Comparison of ENCODE assay signal across 1 cellular context in the genomic region with DNA sequence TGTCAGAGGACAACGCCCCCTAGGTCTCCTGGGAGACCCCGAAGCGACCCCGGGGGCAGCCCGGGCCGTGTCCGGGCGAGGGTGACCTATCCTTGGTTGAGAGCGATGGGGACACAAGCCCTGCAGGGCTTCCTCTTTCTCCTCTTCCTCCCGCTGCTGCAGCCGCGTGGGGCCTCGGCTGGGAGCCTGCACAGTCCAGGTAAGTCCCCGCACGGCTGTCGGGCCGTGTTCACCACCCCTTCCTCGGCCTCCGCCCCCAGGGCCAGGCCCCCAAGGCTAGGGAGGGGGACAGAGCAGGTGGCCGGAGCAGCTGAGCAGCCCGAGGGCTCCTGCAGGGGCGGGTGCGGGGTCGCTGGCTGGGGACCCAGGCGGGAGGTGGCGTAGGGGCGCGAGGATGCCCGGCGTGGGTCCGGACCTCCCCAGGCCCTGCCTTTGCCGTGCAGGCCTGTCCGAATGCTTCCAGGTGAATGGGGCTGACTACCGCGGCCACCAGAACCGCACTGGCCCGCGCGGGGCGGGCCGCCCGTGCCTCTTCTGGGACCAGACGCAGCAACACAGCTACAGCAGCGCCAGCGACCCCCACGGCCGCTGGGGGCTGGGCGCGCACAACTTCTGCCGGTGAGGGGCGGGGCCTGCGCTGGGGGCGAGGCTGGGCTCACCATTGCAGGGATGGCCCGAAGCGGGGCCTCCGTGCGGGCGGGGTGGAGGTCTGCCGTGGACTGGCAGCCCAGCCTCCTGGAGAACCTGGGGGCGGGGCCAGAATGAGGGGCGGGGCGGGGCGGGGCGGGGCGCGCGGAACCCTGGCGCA.
A peak's percentile ranks its signal among the peaks of the same experiment; 100 is the strongest.
TF ChIP-seq lines count a peak whose summit lies in the region.

No MANE protein-coding gene starts in this region.

TF ChIP-seq in K562, 482 proteins besides CTCF, POLR2A, EP300 and RAD21 (continued from another document and continues in another):
- TF ChIP-seq NONO (IDR thresholded peaks at IDR 0.05; ENCODE audit: low read depth in 2 of 2, low read length in 1 of 2) (no peak), ZNF699 (CRISPR knock-in tag; IDR thresholded peaks at IDR 0.05; ENCODE audit: insufficient replicate concordance) (no peak), NCOA4 (IDR thresholded peaks at IDR 0.05; ENCODE audit: partially characterized antibody) (no peak), SRSF7 (optimal IDR thresholded peaks at IDR 0.05; ENCODE audit: low read depth, low read length) (no peak), JUN (IDR thresholded peaks at IDR 0.05; ENCODE audit: borderline replicate concordance, low read depth, low read length) (no peak), JUN (CRISPR knock-in tag; IDR thresholded peaks at IDR 0.05; ENCODE audit: borderline replicate concordance) (no peak), SREBF1 (IDR thresholded peaks at IDR 0.05; ENCODE audit: borderline replicate concordance, low read depth, low read length) (no peak), NFIX (CRISPR knock-in tag; IDR thresholded peaks at IDR 0.05; ENCODE audit: low read depth) (no peak), SIN3A (IDR thresholded peaks at IDR 0.05; ENCODE audit: borderline replicate concordance in 2 of 2, control insufficient read depth in 1 of 2, low read depth in 2 of 2, low read length in 2 of 2) (no peak; a peak in 1 of 4 replicates), KDM5B (IDR thresholded peaks at IDR 0.05; ENCODE audit: insufficient replicate concordance, low read depth, low read length) (peak; percentile 43), ZNF239 (CRISPR knock-in tag; IDR thresholded peaks at IDR 0.05) (no peak), KLF6 (CRISPR knock-in tag; IDR thresholded peaks at IDR 0.05; ENCODE audit: borderline replicate concordance) (no peak), RBM14 (IDR thresholded peaks at IDR 0.05; ENCODE audit: borderline replicate concordance, insufficient read depth, low read depth, low read length) (no peak), ZKSCAN3 (CRISPR knock-in tag; IDR thresholded peaks at IDR 0.05) (no peak), ELF2 (CRISPR knock-in tag; IDR thresholded peaks at IDR 0.05) (no peak), IFI16 (CRISPR knock-in tag; IDR thresholded peaks at IDR 0.05) (no peak), ZNF79 (CRISPR knock-in tag; IDR thresholded peaks at IDR 0.05; ENCODE audit: low read depth) (no peak), ZNF41 (CRISPR knock-in tag; conservative IDR thresholded peaks at IDR 0.05) (no peak), BRCA1 (IDR thresholded peaks at IDR 0.05) (no peak), BRCA1 (CRISPR knock-in tag; IDR thresholded peaks at IDR 0.05) (0 out of 2 replicates have a peak, but pooled peaks have one; percentile 57), ZEB2 (IDR thresholded peaks at IDR 0.05) (no peak), ZFP30 (CRISPR knock-in tag; IDR thresholded peaks at IDR 0.05; ENCODE audit: borderline replicate concordance) (no peak), BHLHE40 (IDR thresholded peaks at IDR 0.05; ENCODE audit: low read length) (no peak; the same call in 1 of the 2 replicates), ZNF23 (CRISPR knock-in tag; IDR thresholded peaks at IDR 0.05) (no peak), ZNF707 (CRISPR knock-in tag; conservative IDR thresholded peaks at IDR 0.05) (no peak), TGIF2 (CRISPR knock-in tag; IDR thresholded peaks at IDR 0.05) (no peak), CBFA2T3 (IDR thresholded peaks at IDR 0.05) (no peak), OTX1 (CRISPR knock-in tag; IDR thresholded peaks at IDR 0.05) (no peak)
- TF ChIP-seq, protein P1, sequence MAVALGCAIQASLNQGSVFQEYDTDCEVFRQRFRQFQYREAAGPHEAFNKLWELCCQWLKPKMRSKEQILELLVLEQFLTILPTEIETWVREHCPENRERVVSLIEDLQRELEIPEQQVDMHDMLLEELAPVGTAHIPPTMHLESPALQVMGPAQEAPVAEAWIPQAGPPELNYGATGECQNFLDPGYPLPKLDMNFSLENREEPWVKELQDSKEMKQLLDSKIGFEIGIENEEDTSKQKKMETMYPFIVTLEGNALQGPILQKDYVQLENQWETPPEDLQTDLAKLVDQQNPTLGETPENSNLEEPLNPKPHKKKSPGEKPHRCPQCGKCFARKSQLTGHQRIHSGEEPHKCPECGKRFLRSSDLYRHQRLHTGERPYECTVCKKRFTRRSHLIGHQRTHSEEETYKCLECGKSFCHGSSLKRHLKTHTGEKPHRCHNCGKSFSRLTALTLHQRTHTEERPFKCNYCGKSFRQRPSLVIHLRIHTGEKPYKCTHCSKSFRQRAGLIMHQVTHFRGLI (CRISPR knock-in tag; IDR thresholded peaks at IDR 0.05), result no peak
- TF ChIP-seq, protein P2, sequence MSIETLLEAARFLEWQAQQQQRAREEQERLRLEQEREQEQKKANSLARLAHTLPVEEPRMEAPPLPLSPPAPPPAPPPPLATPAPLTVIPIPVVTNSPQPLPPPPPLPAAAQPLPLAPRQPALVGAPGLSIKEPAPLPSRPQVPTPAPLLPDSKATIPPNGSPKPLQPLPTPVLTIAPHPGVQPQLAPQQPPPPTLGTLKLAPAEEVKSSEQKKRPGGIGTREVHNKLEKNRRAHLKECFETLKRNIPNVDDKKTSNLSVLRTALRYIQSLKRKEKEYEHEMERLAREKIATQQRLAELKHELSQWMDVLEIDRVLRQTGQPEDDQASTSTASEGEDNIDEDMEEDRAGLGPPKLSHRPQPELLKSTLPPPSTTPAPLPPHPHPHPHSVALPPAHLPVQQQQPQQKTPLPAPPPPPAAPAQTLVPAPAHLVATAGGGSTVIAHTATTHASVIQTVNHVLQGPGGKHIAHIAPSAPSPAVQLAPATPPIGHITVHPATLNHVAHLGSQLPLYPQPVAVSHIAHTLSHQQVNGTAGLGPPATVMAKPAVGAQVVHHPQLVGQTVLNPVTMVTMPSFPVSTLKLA (conservative IDR thresholded peaks at IDR 0.05), result peak in 1 of 2 experiments; percentile 47; a peak in 1 of 4 replicates
- TF ChIP-seq, protein P3, sequence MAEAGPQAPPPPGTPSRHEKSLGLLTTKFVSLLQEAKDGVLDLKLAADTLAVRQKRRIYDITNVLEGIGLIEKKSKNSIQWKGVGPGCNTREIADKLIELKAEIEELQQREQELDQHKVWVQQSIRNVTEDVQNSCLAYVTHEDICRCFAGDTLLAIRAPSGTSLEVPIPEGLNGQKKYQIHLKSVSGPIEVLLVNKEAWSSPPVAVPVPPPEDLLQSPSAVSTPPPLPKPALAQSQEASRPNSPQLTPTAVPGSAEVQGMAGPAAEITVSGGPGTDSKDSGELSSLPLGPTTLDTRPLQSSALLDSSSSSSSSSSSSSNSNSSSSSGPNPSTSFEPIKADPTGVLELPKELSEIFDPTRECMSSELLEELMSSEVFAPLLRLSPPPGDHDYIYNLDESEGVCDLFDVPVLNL (CRISPR knock-in tag; IDR thresholded peaks at IDR 0.05; ENCODE audit: low read depth), result no peak
- TF ChIP-seq, protein P4, sequence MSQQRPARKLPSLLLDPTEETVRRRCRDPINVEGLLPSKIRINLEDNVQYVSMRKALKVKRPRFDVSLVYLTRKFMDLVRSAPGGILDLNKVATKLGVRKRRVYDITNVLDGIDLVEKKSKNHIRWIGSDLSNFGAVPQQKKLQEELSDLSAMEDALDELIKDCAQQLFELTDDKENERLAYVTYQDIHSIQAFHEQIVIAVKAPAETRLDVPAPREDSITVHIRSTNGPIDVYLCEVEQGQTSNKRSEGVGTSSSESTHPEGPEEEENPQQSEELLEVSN (IDR thresholded peaks at IDR 0.05; ENCODE audit: borderline replicate concordance in 1 of 2, extremely low read depth in 1 of 2, insufficient read depth in 1 of 2, insufficient read length in 1 of 2, low read depth in 1 of 2, low read length in 1 of 2, poor library complexity in 1 of 2, severe bottlenecking in 1 of 2), result no peak
- TF ChIP-seq, protein P5, sequence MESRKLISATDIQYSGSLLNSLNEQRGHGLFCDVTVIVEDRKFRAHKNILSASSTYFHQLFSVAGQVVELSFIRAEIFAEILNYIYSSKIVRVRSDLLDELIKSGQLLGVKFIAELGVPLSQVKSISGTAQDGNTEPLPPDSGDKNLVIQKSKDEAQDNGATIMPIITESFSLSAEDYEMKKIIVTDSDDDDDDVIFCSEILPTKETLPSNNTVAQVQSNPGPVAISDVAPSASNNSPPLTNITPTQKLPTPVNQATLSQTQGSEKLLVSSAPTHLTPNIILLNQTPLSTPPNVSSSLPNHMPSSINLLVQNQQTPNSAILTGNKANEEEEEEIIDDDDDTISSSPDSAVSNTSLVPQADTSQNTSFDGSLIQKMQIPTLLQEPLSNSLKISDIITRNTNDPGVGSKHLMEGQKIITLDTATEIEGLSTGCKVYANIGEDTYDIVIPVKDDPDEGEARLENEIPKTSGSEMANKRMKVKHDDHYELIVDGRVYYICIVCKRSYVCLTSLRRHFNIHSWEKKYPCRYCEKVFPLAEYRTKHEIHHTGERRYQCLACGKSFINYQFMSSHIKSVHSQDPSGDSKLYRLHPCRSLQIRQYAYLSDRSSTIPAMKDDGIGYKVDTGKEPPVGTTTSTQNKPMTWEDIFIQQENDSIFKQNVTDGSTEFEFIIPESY (CRISPR knock-in tag; IDR thresholded peaks at IDR 0.05), result no peak
- TF ChIP-seq, protein P6, sequence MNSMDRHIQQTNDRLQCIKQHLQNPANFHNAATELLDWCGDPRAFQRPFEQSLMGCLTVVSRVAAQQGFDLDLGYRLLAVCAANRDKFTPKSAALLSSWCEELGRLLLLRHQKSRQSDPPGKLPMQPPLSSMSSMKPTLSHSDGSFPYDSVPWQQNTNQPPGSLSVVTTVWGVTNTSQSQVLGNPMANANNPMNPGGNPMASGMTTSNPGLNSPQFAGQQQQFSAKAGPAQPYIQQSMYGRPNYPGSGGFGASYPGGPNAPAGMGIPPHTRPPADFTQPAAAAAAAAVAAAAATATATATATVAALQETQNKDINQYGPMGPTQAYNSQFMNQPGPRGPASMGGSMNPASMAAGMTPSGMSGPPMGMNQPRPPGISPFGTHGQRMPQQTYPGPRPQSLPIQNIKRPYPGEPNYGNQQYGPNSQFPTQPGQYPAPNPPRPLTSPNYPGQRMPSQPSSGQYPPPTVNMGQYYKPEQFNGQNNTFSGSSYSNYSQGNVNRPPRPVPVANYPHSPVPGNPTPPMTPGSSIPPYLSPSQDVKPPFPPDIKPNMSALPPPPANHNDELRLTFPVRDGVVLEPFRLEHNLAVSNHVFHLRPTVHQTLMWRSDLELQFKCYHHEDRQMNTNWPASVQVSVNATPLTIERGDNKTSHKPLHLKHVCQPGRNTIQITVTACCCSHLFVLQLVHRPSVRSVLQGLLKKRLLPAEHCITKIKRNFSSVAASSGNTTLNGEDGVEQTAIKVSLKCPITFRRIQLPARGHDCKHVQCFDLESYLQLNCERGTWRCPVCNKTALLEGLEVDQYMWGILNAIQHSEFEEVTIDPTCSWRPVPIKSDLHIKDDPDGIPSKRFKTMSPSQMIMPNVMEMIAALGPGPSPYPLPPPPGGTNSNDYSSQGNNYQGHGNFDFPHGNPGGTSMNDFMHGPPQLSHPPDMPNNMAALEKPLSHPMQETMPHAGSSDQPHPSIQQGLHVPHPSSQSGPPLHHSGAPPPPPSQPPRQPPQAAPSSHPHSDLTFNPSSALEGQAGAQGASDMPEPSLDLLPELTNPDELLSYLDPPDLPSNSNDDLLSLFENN (IDR thresholded peaks at IDR 0.05; ENCODE audit: low read depth in 2 of 2, low read length in 2 of 2), result no peak
- TF ChIP-seq, protein P7, sequence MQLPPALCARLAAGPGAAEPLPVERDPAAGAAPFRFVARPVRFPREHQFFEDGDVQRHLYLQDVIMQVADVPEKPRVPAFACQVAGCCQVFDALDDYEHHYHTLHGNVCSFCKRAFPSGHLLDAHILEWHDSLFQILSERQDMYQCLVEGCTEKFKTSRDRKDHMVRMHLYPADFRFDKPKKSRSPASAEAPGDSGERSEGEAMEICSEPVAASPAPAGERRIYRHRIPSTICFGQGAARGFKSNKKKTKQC (CRISPR knock-in tag; IDR thresholded peaks at IDR 0.05), result no peak
- TF ChIP-seq, protein P8, sequence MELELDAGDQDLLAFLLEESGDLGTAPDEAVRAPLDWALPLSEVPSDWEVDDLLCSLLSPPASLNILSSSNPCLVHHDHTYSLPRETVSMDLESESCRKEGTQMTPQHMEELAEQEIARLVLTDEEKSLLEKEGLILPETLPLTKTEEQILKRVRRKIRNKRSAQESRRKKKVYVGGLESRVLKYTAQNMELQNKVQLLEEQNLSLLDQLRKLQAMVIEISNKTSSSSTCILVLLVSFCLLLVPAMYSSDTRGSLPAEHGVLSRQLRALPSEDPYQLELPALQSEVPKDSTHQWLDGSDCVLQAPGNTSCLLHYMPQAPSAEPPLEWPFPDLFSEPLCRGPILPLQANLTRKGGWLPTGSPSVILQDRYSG (tag; conservative IDR thresholded peaks at IDR 0.05; ENCODE audit: low read depth), result no peak
- TF ChIP-seq, protein P9, sequence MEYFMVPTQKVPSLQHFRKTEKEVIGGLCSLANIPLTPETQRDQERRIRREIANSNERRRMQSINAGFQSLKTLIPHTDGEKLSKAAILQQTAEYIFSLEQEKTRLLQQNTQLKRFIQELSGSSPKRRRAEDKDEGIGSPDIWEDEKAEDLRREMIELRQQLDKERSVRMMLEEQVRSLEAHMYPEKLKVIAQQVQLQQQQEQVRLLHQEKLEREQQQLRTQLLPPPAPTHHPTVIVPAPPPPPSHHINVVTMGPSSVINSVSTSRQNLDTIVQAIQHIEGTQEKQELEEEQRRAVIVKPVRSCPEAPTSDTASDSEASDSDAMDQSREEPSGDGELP (CRISPR knock-in tag; IDR thresholded peaks at IDR 0.05; ENCODE audit: borderline replicate concordance), result peak; percentile 39; the same call in 1 of the 2 replicates
- TF ChIP-seq, protein P10, sequence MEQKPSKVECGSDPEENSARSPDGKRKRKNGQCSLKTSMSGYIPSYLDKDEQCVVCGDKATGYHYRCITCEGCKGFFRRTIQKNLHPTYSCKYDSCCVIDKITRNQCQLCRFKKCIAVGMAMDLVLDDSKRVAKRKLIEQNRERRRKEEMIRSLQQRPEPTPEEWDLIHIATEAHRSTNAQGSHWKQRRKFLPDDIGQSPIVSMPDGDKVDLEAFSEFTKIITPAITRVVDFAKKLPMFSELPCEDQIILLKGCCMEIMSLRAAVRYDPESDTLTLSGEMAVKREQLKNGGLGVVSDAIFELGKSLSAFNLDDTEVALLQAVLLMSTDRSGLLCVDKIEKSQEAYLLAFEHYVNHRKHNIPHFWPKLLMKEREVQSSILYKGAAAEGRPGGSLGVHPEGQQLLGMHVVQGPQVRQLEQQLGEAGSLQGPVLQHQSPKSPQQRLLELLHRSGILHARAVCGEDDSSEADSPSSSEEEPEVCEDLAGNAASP (IDR thresholded peaks at IDR 0.05), result no peak
- TF ChIP-seq, protein P11, sequence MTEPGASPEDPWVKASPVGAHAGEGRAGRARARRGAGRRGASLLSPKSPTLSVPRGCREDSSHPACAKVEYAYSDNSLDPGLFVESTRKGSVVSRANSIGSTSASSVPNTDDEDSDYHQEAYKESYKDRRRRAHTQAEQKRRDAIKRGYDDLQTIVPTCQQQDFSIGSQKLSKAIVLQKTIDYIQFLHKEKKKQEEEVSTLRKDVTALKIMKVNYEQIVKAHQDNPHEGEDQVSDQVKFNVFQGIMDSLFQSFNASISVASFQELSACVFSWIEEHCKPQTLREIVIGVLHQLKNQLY (CRISPR knock-in tag; conservative IDR thresholded peaks at IDR 0.05), result no peak
- TF ChIP-seq, protein P12, sequence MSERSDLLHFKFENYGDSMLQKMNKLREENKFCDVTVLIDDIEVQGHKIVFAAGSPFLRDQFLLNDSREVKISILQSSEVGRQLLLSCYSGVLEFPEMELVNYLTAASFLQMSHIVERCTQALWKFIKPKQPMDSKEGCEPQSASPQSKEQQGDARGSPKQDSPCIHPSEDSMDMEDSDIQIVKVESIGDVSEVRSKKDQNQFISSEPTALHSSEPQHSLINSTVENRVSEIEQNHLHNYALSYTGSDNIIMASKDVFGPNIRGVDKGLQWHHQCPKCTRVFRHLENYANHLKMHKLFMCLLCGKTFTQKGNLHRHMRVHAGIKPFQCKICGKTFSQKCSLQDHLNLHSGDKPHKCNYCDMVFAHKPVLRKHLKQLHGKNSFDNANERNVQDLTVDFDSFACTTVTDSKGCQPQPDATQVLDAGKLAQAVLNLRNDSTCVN (CRISPR knock-in tag; IDR thresholded peaks at IDR 0.05), result no peak
